1 cellular context compared by ENCODE assay signal in the genomic region with DNA sequence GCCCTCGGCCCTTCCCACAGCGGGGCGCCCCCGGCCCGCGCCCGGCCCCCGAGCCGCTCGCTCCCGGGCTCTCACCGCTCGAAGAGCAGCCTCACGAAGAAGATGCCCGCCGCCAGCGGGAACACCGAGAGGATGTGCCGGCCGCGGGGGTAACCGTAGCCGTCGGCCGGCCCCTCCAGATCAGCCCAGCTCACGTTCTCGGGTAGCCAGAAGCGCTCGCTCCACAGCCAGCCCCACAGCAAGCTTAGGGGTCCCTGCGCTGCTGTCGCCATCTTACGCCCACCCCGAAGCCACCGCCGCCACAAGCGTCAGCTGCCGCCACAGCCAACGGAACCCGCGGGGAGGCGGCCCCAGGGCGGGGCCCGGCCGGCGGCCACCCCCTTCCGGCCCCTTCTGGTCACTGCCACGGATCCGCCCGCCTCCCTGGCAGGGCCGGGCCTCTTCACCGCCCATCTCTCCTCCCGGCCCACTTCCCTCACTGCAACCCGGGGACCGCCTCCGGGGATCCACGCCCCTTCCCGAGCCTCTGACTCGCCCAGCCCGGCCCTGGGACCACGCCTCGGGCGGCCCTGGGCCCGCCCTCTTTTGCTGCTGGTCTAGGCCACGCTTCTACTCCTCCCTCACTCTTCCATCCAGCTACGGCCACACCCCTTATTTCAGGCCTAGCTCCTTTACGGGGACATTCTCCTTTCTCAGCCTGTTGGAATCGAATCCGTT.
TF ChIP-seq lines count a peak whose summit lies in the region.

A gene with protein sequence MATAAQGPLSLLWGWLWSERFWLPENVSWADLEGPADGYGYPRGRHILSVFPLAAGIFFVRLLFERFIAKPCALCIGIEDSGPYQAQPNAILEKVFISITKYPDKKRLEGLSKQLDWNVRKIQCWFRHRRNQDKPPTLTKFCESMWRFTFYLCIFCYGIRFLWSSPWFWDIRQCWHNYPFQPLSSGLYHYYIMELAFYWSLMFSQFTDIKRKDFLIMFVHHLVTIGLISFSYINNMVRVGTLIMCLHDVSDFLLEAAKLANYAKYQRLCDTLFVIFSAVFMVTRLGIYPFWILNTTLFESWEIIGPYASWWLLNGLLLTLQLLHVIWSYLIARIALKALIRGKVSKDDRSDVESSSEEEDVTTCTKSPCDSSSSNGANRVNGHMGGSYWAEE (minus strand): TSS at position 344 of the 717 bp plus-strand sequence. CDS start 72 bp downstream, at position 272.

TF ChIP-seq in GM12878, 131 proteins besides CTCF, POLR2A, EP300 and RAD21 (continued from another document and continues in another):
- TF ChIP-seq, protein P1, sequence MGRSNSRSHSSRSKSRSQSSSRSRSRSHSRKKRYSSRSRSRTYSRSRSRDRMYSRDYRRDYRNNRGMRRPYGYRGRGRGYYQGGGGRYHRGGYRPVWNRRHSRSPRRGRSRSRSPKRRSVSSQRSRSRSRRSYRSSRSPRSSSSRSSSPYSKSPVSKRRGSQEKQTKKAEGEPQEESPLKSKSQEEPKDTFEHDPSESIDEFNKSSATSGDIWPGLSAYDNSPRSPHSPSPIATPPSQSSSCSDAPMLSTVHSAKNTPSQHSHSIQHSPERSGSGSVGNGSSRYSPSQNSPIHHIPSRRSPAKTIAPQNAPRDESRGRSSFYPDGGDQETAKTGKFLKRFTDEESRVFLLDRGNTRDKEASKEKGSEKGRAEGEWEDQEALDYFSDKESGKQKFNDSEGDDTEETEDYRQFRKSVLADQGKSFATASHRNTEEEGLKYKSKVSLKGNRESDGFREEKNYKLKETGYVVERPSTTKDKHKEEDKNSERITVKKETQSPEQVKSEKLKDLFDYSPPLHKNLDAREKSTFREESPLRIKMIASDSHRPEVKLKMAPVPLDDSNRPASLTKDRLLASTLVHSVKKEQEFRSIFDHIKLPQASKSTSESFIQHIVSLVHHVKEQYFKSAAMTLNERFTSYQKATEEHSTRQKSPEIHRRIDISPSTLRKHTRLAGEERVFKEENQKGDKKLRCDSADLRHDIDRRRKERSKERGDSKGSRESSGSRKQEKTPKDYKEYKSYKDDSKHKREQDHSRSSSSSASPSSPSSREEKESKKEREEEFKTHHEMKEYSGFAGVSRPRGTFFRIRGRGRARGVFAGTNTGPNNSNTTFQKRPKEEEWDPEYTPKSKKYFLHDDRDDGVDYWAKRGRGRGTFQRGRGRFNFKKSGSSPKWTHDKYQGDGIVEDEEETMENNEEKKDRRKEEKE (IDR thresholded peaks at IDR 0.05): no peak
- TF ChIP-seq CHD1 (IDR thresholded peaks at IDR 0.05; ENCODE audit: low read depth, low read length) (0 out of 2 replicates have a peak, but pooled peaks have one; percentile 77), POLR2AphosphoS2 (IDR thresholded peaks at IDR 0.05; ENCODE audit: low read depth, low read length) (0 out of 2 replicates have a peak, but pooled peaks have one; percentile 60), FOXK2 (IDR thresholded peaks at IDR 0.05) (no peak), STAT3 (IDR thresholded peaks at IDR 0.05; ENCODE audit: low read depth, low read length) (no peak), MTA3 (IDR thresholded peaks at IDR 0.05; ENCODE audit: borderline replicate concordance, low read length) (no peak), SP1 (IDR thresholded peaks at IDR 0.05; ENCODE audit: low read depth, low read length) (peak; percentile 73), CEBPB (IDR thresholded peaks at IDR 0.05; ENCODE audit: borderline replicate concordance in 1 of 2, low read depth in 2 of 2, low read length in 2 of 2) (no peak), JUND (IDR thresholded peaks at IDR 0.05; ENCODE audit: low read depth, low read length) (no peak), TAF1 (IDR thresholded peaks at IDR 0.05; ENCODE audit: borderline replicate concordance, low read depth, low read length) (peak; percentile 69), POLR2AphosphoS5 (IDR thresholded peaks at IDR 0.05; ENCODE audit: low read length) (0 out of 2 replicates have a peak, but pooled peaks have one; percentile 66), HDGF (IDR thresholded peaks at IDR 0.05) (peak; percentile 98), GATAD2B (conservative IDR thresholded peaks at IDR 0.05; ENCODE audit: low read depth) (peak; percentile 89), TARDBP (IDR thresholded peaks at IDR 0.05; ENCODE audit: borderline replicate concordance) (no peak), HDAC6 (IDR thresholded peaks at IDR 0.05; ENCODE audit: unreplicated experiment) (no peak), MEF2B (IDR thresholded peaks at IDR 0.05; ENCODE audit: partially characterized antibody, poor library complexity, severe bottlenecking) (peak; percentile 61), STAT1 (conservative IDR thresholded peaks at IDR 0.05) (no peak), RELA (IDR thresholded peaks at IDR 0.05; ENCODE audit: borderline replicate concordance, partially characterized antibody) (peak; percentile 45), SIN3A (IDR thresholded peaks at IDR 0.05; ENCODE audit: low read depth, low read length) (peak; percentile 36; the same call in 1 of the 2 replicates), KDM1A (IDR thresholded peaks at IDR 0.05; ENCODE audit: borderline replicate concordance) (no peak), LARP7 (IDR thresholded peaks at IDR 0.05) (peak; percentile 95), NBN (IDR thresholded peaks at IDR 0.05) (0 out of 2 replicates have a peak, but pooled peaks have one; percentile 33), SMARCA5 (IDR thresholded peaks at IDR 0.05) (peak; percentile 91), PML (IDR thresholded peaks at IDR 0.05; ENCODE audit: low read length) (no peak), EED (IDR thresholded peaks at IDR 0.05; ENCODE audit: low read depth) (no peak), MYC (IDR thresholded peaks at IDR 0.05; ENCODE audit: insufficient read depth, insufficient read length, insufficient replicate concordance, low read length, severe bottlenecking) (no peak), KLF5 (IDR thresholded peaks at IDR 0.05; ENCODE audit: partially characterized antibody) (peak; percentile 69), SUZ12 (IDR thresholded peaks at IDR 0.05; ENCODE audit: unreplicated experiment) (no peak), ASH2L (IDR thresholded peaks at IDR 0.05; ENCODE audit: borderline replicate concordance, low read depth) (no peak), CBFB (IDR thresholded peaks at IDR 0.05; ENCODE audit: low read depth) (0 out of 2 replicates have a peak, but pooled peaks have one; percentile 37), EGR1 (IDR thresholded peaks at IDR 0.05; ENCODE audit: borderline replicate concordance in 1 of 2, low read depth in 2 of 2, low read length in 2 of 2) (0 out of 3 replicates have a peak, but pooled peaks of 1 of the 2 experiments have one; percentile 24), YY1 (IDR thresholded peaks at IDR 0.05; ENCODE audit: low read depth, low read length) (peak; percentile 93), CHD2 (IDR thresholded peaks at IDR 0.05; ENCODE audit: borderline replicate concordance, low read depth, low read length) (no peak; the same call in 1 of the 2 replicates), IKZF1 (conservative IDR thresholded peaks at IDR 0.05) (peak; percentile 68), ZNF207 (IDR thresholded peaks at IDR 0.05; ENCODE audit: borderline replicate concordance) (peak; percentile 58; the same call in 1 of the 2 replicates), BACH1 (IDR thresholded peaks at IDR 0.05; ENCODE audit: borderline replicate concordance) (peak; percentile 43), SREBF1 (IDR thresholded peaks at IDR 0.05; ENCODE audit: low read length) (no peak)
- TF ChIP-seq, protein P2, sequence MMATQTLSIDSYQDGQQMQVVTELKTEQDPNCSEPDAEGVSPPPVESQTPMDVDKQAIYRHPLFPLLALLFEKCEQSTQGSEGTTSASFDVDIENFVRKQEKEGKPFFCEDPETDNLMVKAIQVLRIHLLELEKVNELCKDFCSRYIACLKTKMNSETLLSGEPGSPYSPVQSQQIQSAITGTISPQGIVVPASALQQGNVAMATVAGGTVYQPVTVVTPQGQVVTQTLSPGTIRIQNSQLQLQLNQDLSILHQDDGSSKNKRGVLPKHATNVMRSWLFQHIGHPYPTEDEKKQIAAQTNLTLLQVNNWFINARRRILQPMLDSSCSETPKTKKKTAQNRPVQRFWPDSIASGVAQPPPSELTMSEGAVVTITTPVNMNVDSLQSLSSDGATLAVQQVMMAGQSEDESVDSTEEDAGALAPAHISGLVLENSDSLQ (IDR thresholded peaks at IDR 0.05): peak; percentile 68
- TF ChIP-seq, protein P3, sequence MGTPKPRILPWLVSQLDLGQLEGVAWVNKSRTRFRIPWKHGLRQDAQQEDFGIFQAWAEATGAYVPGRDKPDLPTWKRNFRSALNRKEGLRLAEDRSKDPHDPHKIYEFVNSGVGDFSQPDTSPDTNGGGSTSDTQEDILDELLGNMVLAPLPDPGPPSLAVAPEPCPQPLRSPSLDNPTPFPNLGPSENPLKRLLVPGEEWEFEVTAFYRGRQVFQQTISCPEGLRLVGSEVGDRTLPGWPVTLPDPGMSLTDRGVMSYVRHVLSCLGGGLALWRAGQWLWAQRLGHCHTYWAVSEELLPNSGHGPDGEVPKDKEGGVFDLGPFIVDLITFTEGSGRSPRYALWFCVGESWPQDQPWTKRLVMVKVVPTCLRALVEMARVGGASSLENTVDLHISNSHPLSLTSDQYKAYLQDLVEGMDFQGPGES (IDR thresholded peaks at IDR 0.05): no peak; the same call in 1 of the 2 replicates
- TF ChIP-seq, protein P4, sequence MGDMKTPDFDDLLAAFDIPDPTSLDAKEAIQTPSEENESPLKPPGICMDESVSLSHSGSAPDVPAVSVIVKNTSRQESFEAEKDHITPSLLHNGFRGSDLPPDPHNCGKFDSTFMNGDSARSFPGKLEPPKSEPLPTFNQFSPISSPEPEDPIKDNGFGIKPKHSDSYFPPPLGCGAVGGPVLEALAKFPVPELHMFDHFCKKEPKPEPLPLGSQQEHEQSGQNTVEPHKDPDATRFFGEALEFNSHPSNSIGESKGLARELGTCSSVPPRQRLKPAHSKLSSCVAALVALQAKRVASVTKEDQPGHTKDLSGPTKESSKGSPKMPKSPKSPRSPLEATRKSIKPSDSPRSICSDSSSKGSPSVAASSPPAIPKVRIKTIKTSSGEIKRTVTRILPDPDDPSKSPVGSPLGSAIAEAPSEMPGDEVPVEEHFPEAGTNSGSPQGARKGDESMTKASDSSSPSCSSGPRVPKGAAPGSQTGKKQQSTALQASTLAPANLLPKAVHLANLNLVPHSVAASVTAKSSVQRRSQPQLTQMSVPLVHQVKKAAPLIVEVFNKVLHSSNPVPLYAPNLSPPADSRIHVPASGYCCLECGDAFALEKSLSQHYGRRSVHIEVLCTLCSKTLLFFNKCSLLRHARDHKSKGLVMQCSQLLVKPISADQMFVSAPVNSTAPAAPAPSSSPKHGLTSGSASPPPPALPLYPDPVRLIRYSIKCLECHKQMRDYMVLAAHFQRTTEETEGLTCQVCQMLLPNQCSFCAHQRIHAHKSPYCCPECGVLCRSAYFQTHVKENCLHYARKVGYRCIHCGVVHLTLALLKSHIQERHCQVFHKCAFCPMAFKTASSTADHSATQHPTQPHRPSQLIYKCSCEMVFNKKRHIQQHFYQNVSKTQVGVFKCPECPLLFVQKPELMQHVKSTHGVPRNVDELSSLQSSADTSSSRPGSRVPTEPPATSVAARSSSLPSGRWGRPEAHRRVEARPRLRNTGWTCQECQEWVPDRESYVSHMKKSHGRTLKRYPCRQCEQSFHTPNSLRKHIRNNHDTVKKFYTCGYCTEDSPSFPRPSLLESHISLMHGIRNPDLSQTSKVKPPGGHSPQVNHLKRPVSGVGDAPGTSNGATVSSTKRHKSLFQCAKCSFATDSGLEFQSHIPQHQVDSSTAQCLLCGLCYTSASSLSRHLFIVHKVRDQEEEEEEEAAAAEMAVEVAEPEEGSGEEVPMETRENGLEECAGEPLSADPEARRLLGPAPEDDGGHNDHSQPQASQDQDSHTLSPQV (IDR thresholded peaks at IDR 0.05): no peak
- TF ChIP-seq, protein P5, sequence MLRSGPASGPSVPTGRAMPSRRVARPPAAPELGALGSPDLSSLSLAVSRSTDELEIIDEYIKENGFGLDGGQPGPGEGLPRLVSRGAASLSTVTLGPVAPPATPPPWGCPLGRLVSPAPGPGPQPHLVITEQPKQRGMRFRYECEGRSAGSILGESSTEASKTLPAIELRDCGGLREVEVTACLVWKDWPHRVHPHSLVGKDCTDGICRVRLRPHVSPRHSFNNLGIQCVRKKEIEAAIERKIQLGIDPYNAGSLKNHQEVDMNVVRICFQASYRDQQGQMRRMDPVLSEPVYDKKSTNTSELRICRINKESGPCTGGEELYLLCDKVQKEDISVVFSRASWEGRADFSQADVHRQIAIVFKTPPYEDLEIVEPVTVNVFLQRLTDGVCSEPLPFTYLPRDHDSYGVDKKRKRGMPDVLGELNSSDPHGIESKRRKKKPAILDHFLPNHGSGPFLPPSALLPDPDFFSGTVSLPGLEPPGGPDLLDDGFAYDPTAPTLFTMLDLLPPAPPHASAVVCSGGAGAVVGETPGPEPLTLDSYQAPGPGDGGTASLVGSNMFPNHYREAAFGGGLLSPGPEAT (IDR thresholded peaks at IDR 0.05; ENCODE audit: low read depth): peak; percentile 53; the same call in 1 of the 2 replicates
- TF ChIP-seq, protein P6, sequence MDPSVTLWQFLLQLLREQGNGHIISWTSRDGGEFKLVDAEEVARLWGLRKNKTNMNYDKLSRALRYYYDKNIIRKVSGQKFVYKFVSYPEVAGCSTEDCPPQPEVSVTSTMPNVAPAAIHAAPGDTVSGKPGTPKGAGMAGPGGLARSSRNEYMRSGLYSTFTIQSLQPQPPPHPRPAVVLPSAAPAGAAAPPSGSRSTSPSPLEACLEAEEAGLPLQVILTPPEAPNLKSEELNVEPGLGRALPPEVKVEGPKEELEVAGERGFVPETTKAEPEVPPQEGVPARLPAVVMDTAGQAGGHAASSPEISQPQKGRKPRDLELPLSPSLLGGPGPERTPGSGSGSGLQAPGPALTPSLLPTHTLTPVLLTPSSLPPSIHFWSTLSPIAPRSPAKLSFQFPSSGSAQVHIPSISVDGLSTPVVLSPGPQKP (IDR thresholded peaks at IDR 0.05; ENCODE audit: low read depth, low read length): peak; percentile 43; the same call in 1 of the 2 replicates
- TF ChIP-seq, protein P7, sequence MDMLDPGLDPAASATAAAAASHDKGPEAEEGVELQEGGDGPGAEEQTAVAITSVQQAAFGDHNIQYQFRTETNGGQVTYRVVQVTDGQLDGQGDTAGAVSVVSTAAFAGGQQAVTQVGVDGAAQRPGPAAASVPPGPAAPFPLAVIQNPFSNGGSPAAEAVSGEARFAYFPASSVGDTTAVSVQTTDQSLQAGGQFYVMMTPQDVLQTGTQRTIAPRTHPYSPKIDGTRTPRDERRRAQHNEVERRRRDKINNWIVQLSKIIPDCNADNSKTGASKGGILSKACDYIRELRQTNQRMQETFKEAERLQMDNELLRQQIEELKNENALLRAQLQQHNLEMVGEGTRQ (IDR thresholded peaks at IDR 0.05; ENCODE audit: borderline replicate concordance, low read depth, low read length): no peak; the same call in 1 of the 2 replicates
